Comparison of ENCODE assay signal across 20 cellular contexts in the genomic region with DNA sequence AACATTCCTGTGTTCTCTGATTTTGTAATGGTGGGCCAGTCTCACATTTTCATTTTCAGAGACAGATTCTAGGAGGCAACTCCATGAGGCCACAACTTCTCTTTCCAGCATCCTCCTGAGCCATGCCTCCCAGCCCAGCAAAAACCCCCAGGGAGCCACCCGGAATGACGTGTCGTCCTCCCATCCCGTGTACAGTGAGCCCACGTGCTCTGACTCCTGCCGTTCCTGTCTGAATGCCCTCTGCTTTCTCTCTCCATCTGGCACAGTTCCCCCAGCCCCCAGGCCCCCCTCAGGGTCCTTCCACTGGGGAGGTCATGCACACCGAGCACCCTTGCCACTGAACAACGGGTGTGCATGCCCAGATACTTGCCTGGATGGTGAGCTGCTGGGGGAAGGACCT. TPM values are rescaled to one million over a fixed set of nuclear protein-coding genes. Genes with fewer than 3 reads are reported as not detected.
DNase-seq lines count a peak whose midpoint lies in the region; TF ChIP-seq lines count a peak whose summit lies in the region.
"Had no signal": no experiment of that assay in that cellular context is flagged by ENCODE, and none has a peak within 500 bp of the region (broad histone marks: within the 10 kb centered on the region; RNA-seq: fewer than 3 reads in every experiment).

No MANE protein-coding gene starts in this region.

- DNase-seq in NCI-H524 (lab: John Stamatoyannopoulos, UW), result peak; percentile 63 to 78
- no peak for DNase-seq in NCI-H524 treated with DMSO at 0.1 percent for 48 hours (lab: John Stamatoyannopoulos, UW)
- DNase-seq in SK-N-DZ (ENCODE audit: low spot score), result peak; percentile 49
- peak; percentile 44 for DNase-seq in fibroblast of mammary gland (ENCODE audit: low read depth)
- DNase-seq in retina, result peak; percentile 44
- no peak for DNase-seq in GDM1 (lab: John Stamatoyannopoulos, UW)
- no peak for DNase-seq in activated effector memory CD4-positive, alpha-beta T cell treated with Interleukin-2 at 50 U/mL for 16 hours
- DNase-seq in immature natural killer cell, result no peak
- DNase-seq: activated CD4-positive, alpha-beta memory T cell treated with anti-CD3 and anti-CD28 coated beads, Interleukin-2, amount 10 ng/mL, durations not matched to agents 7 days and 5 days; activated CD4-positive, CD25-positive, alpha-beta regulatory T cell; activated gamma-delta T cell; central memory CD4-positive, alpha-beta T cell; DND-41; kidney glomerular epithelial cell; NCI-H1930; NCI-H510A; RPMI8226; stimulated activated naive CD8-positive, alpha-beta T cell treated with anti-CD3 and anti-CD28 coated beads, Interleukin-15, amount 100 ng/mL, for 72 hours; transverse colon had no signal

- no peaks in the 10 kb centered on the region for H3K36me3 Mint-ChIP-seq in immature natural killer cell

- peaks cover 0 to 4% (median 2%) of the 10 kb centered on the region in 3 donors for H3K27me3 Mint-ChIP-seq in immature natural killer cell (ENCODE audit: low read depth in 3 of 3)

- no peaks in the 10 kb centered on the region for H3K4me1 Mint-ChIP-seq in immature natural killer cell
- H3K4me1 Mint-ChIP-seq: activated CD4-positive, alpha-beta memory T cell treated with anti-CD3 and anti-CD28 coated beads, Interleukin-2, amount 10 ng/mL, durations not matched to agents 7 days and 5 days; stimulated activated naive CD8-positive, alpha-beta T cell treated with anti-CD3 and anti-CD28 coated beads, Interleukin-15, amount 100 ng/mL, for 72 hours had no signal

- no peak overlapping the region for H3K4me3 ChIP-seq in fibroblast of mammary gland (ENCODE audit: control insufficient read depth, low read depth, low read length)
- H3K4me3 ChIP-seq: gastroesophageal sphincter, transverse colon had no signal

- H3K4me3 Mint-ChIP-seq in immature natural killer cell, result no peak overlapping the region
- H3K4me3 Mint-ChIP-seq: activated CD4-positive, alpha-beta memory T cell treated with anti-CD3 and anti-CD28 coated beads, Interleukin-2, amount 10 ng/mL, durations not matched to agents 7 days and 5 days; stimulated activated naive CD8-positive, alpha-beta T cell treated with anti-CD3 and anti-CD28 coated beads, Interleukin-15, amount 100 ng/mL, for 72 hours had no signal

- TF ChIP-seq CTCF in fibroblast of mammary gland (conservative IDR thresholded peaks at IDR 0.05; ENCODE audit: control insufficient read depth, insufficient read depth, low read depth, low read length), result no peak

- no peak overlapping the region for H3K27ac Mint-ChIP-seq in immature natural killer cell
- H3K27ac Mint-ChIP-seq: activated CD4-positive, alpha-beta memory T cell treated with anti-CD3 and anti-CD28 coated beads, Interleukin-2, amount 10 ng/mL, durations not matched to agents 7 days and 5 days had no signal

- H3K9me3 Mint-ChIP-seq in immature natural killer cell, result no peaks in the 10 kb centered on the region
- H3K9me3 Mint-ChIP-seq: activated CD4-positive, alpha-beta memory T cell treated with anti-CD3 and anti-CD28 coated beads, Interleukin-2, amount 10 ng/mL, durations not matched to agents 7 days and 5 days; stimulated activated naive CD8-positive, alpha-beta T cell treated with anti-CD3 and anti-CD28 coated beads, Interleukin-15, amount 100 ng/mL, for 72 hours had no signal

RNA-seq across cellular contexts. Expression of gene C20orf203, which starts 38.0 kb away (rescaled TPM):
- 0.14 and 0.61 TPM in 2 replicates for polyA plus RNA-seq in SK-N-DZ (2014; cell fraction: cytosol; rRNA removed)
- polyA plus RNA-seq in SK-N-DZ (2014; cell fraction: nucleus; rRNA removed), result 0.02 and 0.44 TPM in 2 replicates
- under 1 TPM in 2 of 3 donors, not detected in 1; 0.11 to 0.29 TPM for polyA plus RNA-seq in immature natural killer cell

RNA-seq across cellular contexts. Expression of gene NOL4L, which starts 50.6 kb away (rescaled TPM):
- polyA plus RNA-seq in SK-N-DZ (2014; cell fraction: cytosol; rRNA removed), result 28.6 and 29.6 TPM in 2 replicates
- polyA plus RNA-seq in SK-N-DZ (2014; cell fraction: nucleus; rRNA removed), result 40.7 and 52.5 TPM in 2 replicates
- polyA plus RNA-seq in immature natural killer cell, result 10 to 100 TPM in 1 of 3 donors, 1 to 10 TPM in 2; 4.1 to 17.2 (median 9.6) TPM

Comparison
In these comparisons a context has a peak if more than half of its experiments do, and no peak if none do; other contexts are left out.
1. DNase-seq: peak in NCI-H524 (2 of 2), SK-N-DZ (single experiment), fibroblast of mammary gland (single experiment) and retina (single experiment); none in NCI-H524 treated with DMSO at 0.1 percent for 48 hours (single experiment), GDM1 (single experiment), activated effector memory CD4-positive, alpha-beta T cell treated with Interleukin-2 at 50 U/mL for 16 hours (single experiment) and immature natural killer cell (0 of 3).